1 cellular context compared by ENCODE assay signal in the genomic region with DNA sequence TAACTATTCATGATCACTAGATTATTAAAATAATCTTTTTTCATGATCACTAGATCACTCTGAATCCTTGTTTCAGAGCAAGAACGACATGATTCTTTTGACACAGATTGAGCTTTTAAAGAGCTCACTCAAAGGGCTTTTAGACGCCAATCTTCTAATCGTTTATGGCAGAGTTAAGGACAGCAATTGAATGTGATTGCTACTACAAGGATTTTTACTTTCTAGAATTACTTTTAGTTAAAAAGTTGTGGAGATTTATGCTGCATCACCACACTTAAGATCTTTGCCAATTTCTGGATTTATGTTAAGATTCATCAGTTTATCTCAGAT.
TF ChIP-seq lines count a peak whose summit lies in the region.

No MANE protein-coding gene starts in this region.

TF ChIP-seq in HepG2, 621 proteins besides CTCF, POLR2A, EP300 and RAD21:
- TF ChIP-seq AHR (CRISPR knock-in tag; IDR thresholded peaks at IDR 0.05) (no peak), ZNF350 (CRISPR knock-in tag; IDR thresholded peaks at IDR 0.05; ENCODE audit: borderline replicate concordance, low read depth) (no peak), FOXK2 (IDR thresholded peaks at IDR 0.05) (no peak), ZNF160 (CRISPR knock-in tag; IDR thresholded peaks at IDR 0.05) (no peak), HOXD1 (CRISPR knock-in tag; IDR thresholded peaks at IDR 0.05) (no peak), BHLHE40 (IDR thresholded peaks at IDR 0.05; ENCODE audit: low read length) (no peak), ZNF766 (CRISPR knock-in tag; IDR thresholded peaks at IDR 0.05; ENCODE audit: borderline replicate concordance) (no peak), ZSCAN20 (CRISPR knock-in tag; IDR thresholded peaks at IDR 0.05; ENCODE audit: borderline replicate concordance) (no peak), NFE2L2 (IDR thresholded peaks at IDR 0.05; ENCODE audit: low read length) (no peak), ZNF264 (CRISPR knock-in tag; IDR thresholded peaks at IDR 0.05) (no peak)
- TF ChIP-seq, protein P1, sequence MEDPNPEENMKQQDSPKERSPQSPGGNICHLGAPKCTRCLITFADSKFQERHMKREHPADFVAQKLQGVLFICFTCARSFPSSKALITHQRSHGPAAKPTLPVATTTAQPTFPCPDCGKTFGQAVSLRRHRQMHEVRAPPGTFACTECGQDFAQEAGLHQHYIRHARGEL (CRISPR knock-in tag; IDR thresholded peaks at IDR 0.05) = no peak
- TF ChIP-seq, protein P2, sequence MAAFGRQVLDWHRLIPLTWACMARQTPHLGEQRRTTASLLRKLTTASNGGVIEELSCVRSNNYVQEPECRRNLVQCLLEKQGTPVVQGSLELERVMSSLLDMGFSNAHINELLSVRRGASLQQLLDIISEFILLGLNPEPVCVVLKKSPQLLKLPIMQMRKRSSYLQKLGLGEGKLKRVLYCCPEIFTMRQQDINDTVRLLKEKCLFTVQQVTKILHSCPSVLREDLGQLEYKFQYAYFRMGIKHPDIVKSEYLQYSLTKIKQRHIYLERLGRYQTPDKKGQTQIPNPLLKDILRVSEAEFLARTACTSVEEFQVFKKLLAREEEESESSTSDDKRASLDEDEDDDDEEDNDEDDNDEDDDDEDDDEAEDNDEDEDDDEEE (CRISPR knock-in tag; IDR thresholded peaks at IDR 0.05) = no peak
